In genomic region chr1:38865112-38865715, GRCh38 we compare ENCODE assay signal across 23 cellular contexts. TPM values are rescaled to one million over a fixed set of nuclear protein-coding genes. Genes with fewer than 3 reads are reported as not detected.
DNase-seq lines count a peak whose midpoint lies in the region; ATAC-seq and TF ChIP-seq lines count a peak whose summit lies in the region.
"Had no signal": no experiment of that assay in that cellular context is flagged by ENCODE, and none has a peak within 500 bp of the region (broad histone marks: within the 10 kb centered on the region; RNA-seq: fewer than 3 reads in every experiment).

No MANE protein-coding gene starts in this region.

- intact Hi-C loops in activated naive CD4-positive, alpha-beta T cell treated with anti-CD3 and anti-CD28 coated beads for 36 hours (cut with micrococcal nuclease): no loop called here

- peaks cover 9% of the 10 kb centered on the region for H3K36me3 Mint-ChIP-seq in activated naive CD4-positive, alpha-beta T cell treated with anti-CD3 and anti-CD28 coated beads for 36 hours (ENCODE audit: low read depth)
- H3K36me3 Mint-ChIP-seq in activated naive CD4-positive, alpha-beta T cell treated with anti-CD3 and anti-CD28 coated beads, Interleukin-2, amount 10 ng/mL, durations not matched to agents 7 days and 5 days: peaks cover 43% of the 10 kb centered on the region
- H3K36me3 Mint-ChIP-seq in type B pancreatic cell: peaks cover 17% of the 10 kb centered on the region

- ATAC-seq in HG03457 (IDR thresholded peaks at IDR 0.05; ENCODE audit: unreplicated experiment) (no peak), GM19351 (IDR thresholded peaks at IDR 0.05; ENCODE audit: unreplicated experiment) (no peak)
- ATAC-seq: HCT116, Panc1 had no signal

- no peak overlapping the region for H3K4me3 Mint-ChIP-seq in activated naive CD4-positive, alpha-beta T cell treated with anti-CD3 and anti-CD28 coated beads for 36 hours
- H3K4me3 Mint-ChIP-seq in activated naive CD4-positive, alpha-beta T cell treated with anti-CD3 and anti-CD28 coated beads, Interleukin-2, amount 10 ng/mL, durations not matched to agents 7 days and 5 days: no peak overlapping the region
- H3K4me3 Mint-ChIP-seq in type B pancreatic cell: no peak overlapping the region
- H3K4me3 Mint-ChIP-seq: CD8-positive, alpha-beta memory T cell had no signal

- no peaks in the 10 kb centered on the region for H3K9me3 Mint-ChIP-seq in activated naive CD4-positive, alpha-beta T cell treated with anti-CD3 and anti-CD28 coated beads for 36 hours
- H3K9me3 Mint-ChIP-seq in activated naive CD4-positive, alpha-beta T cell treated with anti-CD3 and anti-CD28 coated beads, Interleukin-2, amount 10 ng/mL, durations not matched to agents 7 days and 5 days: no peaks in the 10 kb centered on the region
- no peaks in the 10 kb centered on the region for H3K9me3 Mint-ChIP-seq in type B pancreatic cell
- H3K9me3 Mint-ChIP-seq: CD8-positive, alpha-beta memory T cell had no signal

- H3K4me3 ChIP-seq in choroid plexus epithelial cell (ENCODE audit: low read depth, low read length) (no peak overlapping the region), fibroblast of pulmonary artery (replicated peaks; ENCODE audit: low read depth, low read length) (no peak overlapping the region)

- H3K27me3 Mint-ChIP-seq in activated naive CD4-positive, alpha-beta T cell treated with anti-CD3 and anti-CD28 coated beads for 36 hours (ENCODE audit: low read depth): no peaks in the 10 kb centered on the region
- H3K27me3 Mint-ChIP-seq in activated naive CD4-positive, alpha-beta T cell treated with anti-CD3 and anti-CD28 coated beads, Interleukin-2, amount 10 ng/mL, durations not matched to agents 7 days and 5 days: no peaks in the 10 kb centered on the region
- H3K27me3 Mint-ChIP-seq in type B pancreatic cell: no peaks in the 10 kb centered on the region
- H3K27me3 Mint-ChIP-seq: CD8-positive, alpha-beta memory T cell had no signal

- DNase-seq in activated naive CD4-positive, alpha-beta T cell treated with anti-CD3 and anti-CD28 coated beads for 36 hours: peak; percentile 7
- no peak for DNase-seq in activated naive CD4-positive, alpha-beta T cell treated with anti-CD3 and anti-CD28 coated beads, Interleukin-2, amount 10 ng/mL, durations not matched to agents 7 days and 5 days
- DNase-seq in choroid plexus epithelial cell (ENCODE audit: low read depth) (peak; percentile 13), fibroblast of pulmonary artery (ENCODE audit: low read depth) (no peak), type B pancreatic cell (ENCODE audit: extremely low spot score, unreplicated experiment) (no peak), NCI-H345 treated with DMSO at 0.1 percent for 48 hours (lab: John Stamatoyannopoulos, UW; ENCODE audit: unreplicated experiment) (no peak)
- DNase-seq: Calu3; CD8-positive, alpha-beta memory T cell; DMS153; NCI-H1092 treated with DMSO at 0.1 percent for 48 hours; NCI-H1436 treated with DMSO at 0.1 percent for 48 hours; NCI-H1930; NCI-H2227 treated with DMSO at 0.1 percent for 48 hours; NCI-H510A treated with DMSO at 0.1 percent for 48 hours; NCI-H748 treated with DMSO at 0.1 percent for 48 hours; SIG-M5 had no signal

- H3K4me1 Mint-ChIP-seq in activated naive CD4-positive, alpha-beta T cell treated with anti-CD3 and anti-CD28 coated beads for 36 hours (ENCODE audit: low read depth): peaks cover 37% of the 10 kb centered on the region
- peaks cover 27% of the 10 kb centered on the region for H3K4me1 Mint-ChIP-seq in activated naive CD4-positive, alpha-beta T cell treated with anti-CD3 and anti-CD28 coated beads, Interleukin-2, amount 10 ng/mL, durations not matched to agents 7 days and 5 days
- H3K4me1 Mint-ChIP-seq in type B pancreatic cell (ENCODE audit: unreplicated experiment): peaks cover 15% of the 10 kb centered on the region

- CTCF ChIA-PET in activated naive CD4-positive, alpha-beta T cell treated with anti-CD3 and anti-CD28 coated beads for 36 hours (lab: Charles Lee): no interaction called here
- CTCF ChIA-PET in activated naive CD4-positive, alpha-beta T cell treated with anti-CD3 and anti-CD28 coated beads, Interleukin-2, amount 10 ng/mL, durations not matched to agents 7 days and 5 days (lab: Charles Lee): no interaction called here

- TF ChIP-seq CTCF in choroid plexus epithelial cell (conservative IDR thresholded peaks at IDR 0.05; ENCODE audit: low read depth, low read length) (no peak), fibroblast of pulmonary artery (IDR thresholded peaks at IDR 0.05; ENCODE audit: low read length, missing control alignments) (peak; percentile 4), type B pancreatic cell (conservative IDR thresholded peaks at IDR 0.05) (peak; percentile 29)

- no peak overlapping the region for H3K27ac Mint-ChIP-seq in activated naive CD4-positive, alpha-beta T cell treated with anti-CD3 and anti-CD28 coated beads for 36 hours
- no peak overlapping the region for H3K27ac Mint-ChIP-seq in activated naive CD4-positive, alpha-beta T cell treated with anti-CD3 and anti-CD28 coated beads, Interleukin-2, amount 10 ng/mL, durations not matched to agents 7 days and 5 days
- peak overlapping the region; percentile 72 for H3K27ac Mint-ChIP-seq in type B pancreatic cell

RNA-seq across cellular contexts. Expression of gene RRAGC, which starts 5.6 kb away (rescaled TPM):
- 10 to 100 TPM; 22.3 to 23.3 TPM for total RNA-seq in activated naive CD4-positive, alpha-beta T cell treated with anti-CD3 and anti-CD28 coated beads for 36 hours
- total RNA-seq in type B pancreatic cell (ENCODE audit: low replicate concordance): 25.3 and 26.1 TPM in 2 replicates

RNA-seq across cellular contexts. Expression of gene MYCBP, which starts 7.9 kb away (rescaled TPM):
- 10 to 100 TPM; 54.6 to 58.0 TPM for total RNA-seq in activated naive CD4-positive, alpha-beta T cell treated with anti-CD3 and anti-CD28 coated beads for 36 hours
- 20.0 and 29.6 TPM in 2 replicates for total RNA-seq in type B pancreatic cell (ENCODE audit: low replicate concordance)

RNA-seq across cellular contexts. Expression of gene GJA9, which starts 16.2 kb away (rescaled TPM):
- not detected for total RNA-seq in activated naive CD4-positive, alpha-beta T cell treated with anti-CD3 and anti-CD28 coated beads for 36 hours
- not detected in 2 replicates for total RNA-seq in type B pancreatic cell (ENCODE audit: low replicate concordance)
- total RNA-seq: Calu3; CD8-positive, alpha-beta memory T cell; G401; H1; LHCN-M2 had no signal

Comparison
In these comparisons a context has a peak if more than half of its experiments do, and no peak if none do; other contexts are left out.
1. DNase-seq: peak in activated naive CD4-positive, alpha-beta T cell treated with anti-CD3 and anti-CD28 coated beads for 36 hours (single experiment) and choroid plexus epithelial cell (single experiment); none in activated naive CD4-positive, alpha-beta T cell treated with anti-CD3 and anti-CD28 coated beads, Interleukin-2, amount 10 ng/mL, durations not matched to agents 7 days and 5 days (single experiment), fibroblast of pulmonary artery (single experiment), type B pancreatic cell (single experiment) and NCI-H345 treated with DMSO at 0.1 percent for 48 hours (single experiment).